ENCODE assay signal across 8 cellular contexts in the genomic region with DNA sequence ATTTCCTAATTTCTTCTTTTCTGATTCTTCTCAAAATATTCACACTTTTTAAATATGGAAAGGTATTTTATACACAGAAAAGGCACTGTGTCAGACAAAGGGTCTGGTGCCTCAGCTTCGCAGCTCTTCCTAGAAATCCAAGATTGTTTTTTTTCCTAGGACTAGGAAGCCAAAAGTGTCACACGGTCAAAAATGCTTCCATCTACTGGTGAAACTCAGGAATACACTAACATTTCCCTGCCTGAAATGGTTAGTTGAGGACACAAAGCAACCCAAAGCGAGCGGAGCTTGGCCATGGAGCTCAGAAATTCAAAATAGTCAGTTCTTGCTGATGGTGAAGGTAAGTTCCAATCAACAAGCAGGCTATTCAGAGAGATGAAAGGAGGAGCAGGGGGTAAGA.
DNase-seq lines count a peak whose midpoint lies in the region; ATAC-seq and TF ChIP-seq lines count a peak whose summit lies in the region.

No MANE protein-coding gene starts in this region.

- DNase-seq in Calu3 (no peak), M059J (ENCODE audit: low read depth) (peak; percentile 73), dermis blood vessel endothelial cell (peak; percentile 89), myocyte (ENCODE audit: low read depth) (peak; percentile 72), stomach (no peak)
- DNase-seq in activated CD4-positive, alpha-beta T cell treated with anti-CD3 and anti-CD28 coated beads, Interleukin-2, amount 10 ng/mL, durations not matched to agents 7 days and 5 days = no peak
- DNase-seq in CD8-positive, alpha-beta memory T cell = no peak

- H3K27me3 Mint-ChIP-seq in Calu3 (ENCODE audit: unreplicated experiment) = no peaks in the 10 kb centered on the region
- peaks cover 19% of the 10 kb centered on the region for H3K27me3 Mint-ChIP-seq in activated CD4-positive, alpha-beta T cell treated with anti-CD3 and anti-CD28 coated beads, Interleukin-2, amount 10 ng/mL, durations not matched to agents 7 days and 5 days
- peaks cover 5 to 9% of the 10 kb centered on the region in 2 donors for H3K27me3 Mint-ChIP-seq in CD8-positive, alpha-beta memory T cell

- no peak for TF ChIP-seq POLR2A in stomach (IDR thresholded peaks at IDR 0.05)
- TF ChIP-seq POLR2A in GM18505 (IDR thresholded peaks at IDR 0.05; ENCODE audit: borderline replicate concordance, extremely low read depth, insufficient read depth, insufficient read length) = no peak

- POLR2A ChIA-PET in activated CD4-positive, alpha-beta T cell treated with anti-CD3 and anti-CD28 coated beads, Interleukin-2, amount 10 ng/mL, durations not matched to agents 7 days and 5 days (lab: Charles Lee) = no interaction called here
- POLR2A ChIA-PET in CD8-positive, alpha-beta memory T cell (lab: Charles Lee) = no interaction called here

- intact Hi-C loops in Calu3 (cut with micrococcal nuclease; ENCODE audit: unreplicated experiment) (loop anchor here (2.0 to 10.0 kb wide), 3 partner anchors 164 to 594 kb away; a partner anchor contains a TSS), stomach (cut with DNase I; ENCODE audit: low total_unique reads) (no loop called here)

- H3K4me1 ChIP-seq in CD8-positive, alpha-beta memory T cell (ENCODE audit: insufficient read depth, low read length) = no peaks in the 10 kb centered on the region
- peaks cover 0 to 13% (median 0%) of the 10 kb centered on the region in 4 donors for H3K4me1 ChIP-seq in stomach

- 50 to 69% (median 60%) methylated on average over 4 of the region's 4 CpGs for WGBS in stomach, 5 donors

- CTCF ChIA-PET in Calu3 (lab: Charles Lee) = interaction anchor here (0.6 kb wide), 2 partner anchors 135 to 220 kb away, joined by 3 to 4 read pairs; no protein-coding TSS in a partner anchor
- CTCF ChIA-PET in activated CD4-positive, alpha-beta T cell treated with anti-CD3 and anti-CD28 coated beads, Interleukin-2, amount 10 ng/mL, durations not matched to agents 7 days and 5 days (lab: Charles Lee) = no interaction called here
- CTCF ChIA-PET in CD8-positive, alpha-beta memory T cell (lab: Charles Lee) = no interaction called here

- H3K9me3 Mint-ChIP-seq in Calu3 (ENCODE audit: low read depth, unreplicated experiment) = no peaks in the 10 kb centered on the region
- H3K9me3 Mint-ChIP-seq in activated CD4-positive, alpha-beta T cell treated with anti-CD3 and anti-CD28 coated beads, Interleukin-2, amount 10 ng/mL, durations not matched to agents 7 days and 5 days = no peaks in the 10 kb centered on the region
- H3K9me3 Mint-ChIP-seq in CD8-positive, alpha-beta memory T cell = no peaks in the 10 kb centered on the region

- no peak overlapping the region for H3K27ac Mint-ChIP-seq in Calu3 (ENCODE audit: unreplicated experiment)
- no peak overlapping the region for H3K27ac Mint-ChIP-seq in activated CD4-positive, alpha-beta T cell treated with anti-CD3 and anti-CD28 coated beads, Interleukin-2, amount 10 ng/mL, durations not matched to agents 7 days and 5 days
- H3K27ac Mint-ChIP-seq in CD8-positive, alpha-beta memory T cell = no peak overlapping the region

- H3K9me3 ChIP-seq in CD8-positive, alpha-beta memory T cell (ENCODE audit: low read length) = no peaks in the 10 kb centered on the region
- H3K9me3 ChIP-seq in stomach = no peaks in the 10 kb centered on the region

- no TSS peak for BruUV-seq in Calu3 (replicated peaks; lab: Mats Ljungman, UMichigan)

- no peaks in the 10 kb centered on the region for H3K27me3 ChIP-seq in CD8-positive, alpha-beta memory T cell (ENCODE audit: insufficient read depth, low read length, poor library complexity, severe bottlenecking)
- no peaks in the 10 kb centered on the region for H3K27me3 ChIP-seq in stomach

- TF ChIP-seq CTCF in Calu3 (IDR thresholded peaks at IDR 0.05; ENCODE audit: unreplicated experiment) (peak; percentile 28), stomach (IDR thresholded peaks at IDR 0.05) (peak in 1 of 7 experiments; percentile 24)

- peaks cover 29% of the 10 kb centered on the region for H3K4me1 Mint-ChIP-seq in Calu3 (ENCODE audit: low read depth, unreplicated experiment)
- no peaks in the 10 kb centered on the region for H3K4me1 Mint-ChIP-seq in activated CD4-positive, alpha-beta T cell treated with anti-CD3 and anti-CD28 coated beads, Interleukin-2, amount 10 ng/mL, durations not matched to agents 7 days and 5 days
- no peaks in the 10 kb centered on the region for H3K4me1 Mint-ChIP-seq in CD8-positive, alpha-beta memory T cell

- H3K4me3 ChIP-seq in CD8-positive, alpha-beta memory T cell (ENCODE audit: low read length) = no peak overlapping the region
- H3K4me3 ChIP-seq in stomach = no peak overlapping the region

- TF ChIP-seq EP300 in stomach (IDR thresholded peaks at IDR 0.05) = no peak

- H3K36me3 Mint-ChIP-seq in Calu3 (ENCODE audit: insufficient read depth, unreplicated experiment) = no peaks in the 10 kb centered on the region
- no peaks in the 10 kb centered on the region for H3K36me3 Mint-ChIP-seq in activated CD4-positive, alpha-beta T cell treated with anti-CD3 and anti-CD28 coated beads, Interleukin-2, amount 10 ng/mL, durations not matched to agents 7 days and 5 days (ENCODE audit: low read depth)
- H3K36me3 Mint-ChIP-seq in CD8-positive, alpha-beta memory T cell = no peaks in the 10 kb centered on the region

- H3K36me3 ChIP-seq in CD8-positive, alpha-beta memory T cell (ENCODE audit: insufficient read depth, low read length) = no peaks in the 10 kb centered on the region
- H3K36me3 ChIP-seq in stomach = no peaks in the 10 kb centered on the region

- no peak overlapping the region for H3K4me3 Mint-ChIP-seq in Calu3 (ENCODE audit: low read depth, unreplicated experiment)
- H3K4me3 Mint-ChIP-seq in activated CD4-positive, alpha-beta T cell treated with anti-CD3 and anti-CD28 coated beads, Interleukin-2, amount 10 ng/mL, durations not matched to agents 7 days and 5 days = no peak overlapping the region
- no peak overlapping the region for H3K4me3 Mint-ChIP-seq in CD8-positive, alpha-beta memory T cell

- ATAC-seq in GM18505 (IDR thresholded peaks at IDR 0.05; ENCODE audit: unreplicated experiment) = no peak

- H3K27ac ChIP-seq in CD8-positive, alpha-beta memory T cell (ENCODE audit: low read depth, low read length) = no peak overlapping the region
- H3K27ac ChIP-seq in stomach = no peak overlapping the region

Comparison
In these comparisons a context has a peak if more than half of its experiments do, and no peak if none do; other contexts are left out.
1. DNase-seq: peak in M059J (single experiment), dermis blood vessel endothelial cell (single experiment) and myocyte (single experiment); none in Calu3 (single experiment), activated CD4-positive, alpha-beta T cell treated with anti-CD3 and anti-CD28 coated beads, Interleukin-2, amount 10 ng/mL, durations not matched to agents 7 days and 5 days (single experiment), CD8-positive, alpha-beta memory T cell (0 of 5) and stomach (single experiment).